Comparison of ENCODE assay signal across 1 cellular context in the genomic region with DNA sequence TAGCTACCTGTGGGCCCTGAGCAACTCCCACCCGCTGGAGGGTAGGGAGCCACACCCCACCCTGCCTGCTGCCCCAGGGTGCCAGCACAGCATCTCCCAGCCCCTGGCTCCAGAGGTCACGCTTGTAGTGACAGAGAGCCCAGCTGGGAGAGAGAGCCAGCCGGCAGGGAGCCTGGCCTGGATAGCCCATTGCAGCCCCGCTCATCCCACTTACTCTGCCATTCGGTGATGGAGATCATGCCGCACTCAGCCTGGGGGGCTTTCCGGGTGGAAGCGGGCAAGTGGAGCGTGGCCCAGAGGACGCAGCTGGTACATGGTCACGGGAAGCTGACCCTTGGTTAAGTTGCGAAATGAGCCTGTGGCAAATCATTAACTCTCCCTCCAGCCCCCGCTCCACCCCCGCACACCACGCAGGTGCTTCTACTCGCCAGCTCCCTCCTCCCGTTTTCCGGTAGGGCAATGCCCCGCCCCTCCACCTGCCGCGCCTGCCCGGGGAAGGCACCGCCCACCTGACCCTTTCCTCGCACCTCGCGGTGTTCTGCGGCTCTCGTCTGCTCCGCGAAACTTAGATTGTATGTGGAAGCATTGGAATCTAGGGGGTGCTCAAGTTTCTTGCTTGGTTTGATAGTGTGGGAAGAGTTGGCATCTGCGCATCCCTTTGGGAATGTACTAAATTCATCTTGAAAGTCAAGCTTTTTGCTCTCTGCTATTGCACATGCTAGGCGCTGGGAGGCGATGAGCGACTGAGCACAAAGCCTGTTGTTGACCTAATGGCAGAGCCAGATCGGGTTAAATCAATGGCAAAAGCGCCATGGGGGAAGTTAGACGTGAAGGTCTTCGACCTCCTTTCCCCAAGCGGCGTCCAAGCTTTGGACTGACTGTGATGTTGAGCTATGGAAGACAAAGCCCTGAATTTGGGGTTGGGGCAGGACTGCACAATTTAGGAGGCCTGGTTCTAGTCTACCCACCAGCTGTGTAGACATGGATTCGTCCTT.
TF ChIP-seq lines count a peak whose summit lies in the region.

A gene with protein sequence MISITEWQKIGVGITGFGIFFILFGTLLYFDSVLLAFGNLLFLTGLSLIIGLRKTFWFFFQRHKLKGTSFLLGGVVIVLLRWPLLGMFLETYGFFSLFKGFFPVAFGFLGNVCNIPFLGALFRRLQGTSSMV (minus strand): TSS at position 321 of the 995 bp plus-strand sequence. CDS start 82 bp downstream, at position 239.

TF ChIP-seq in HepG2, 621 proteins besides CTCF, POLR2A, EP300 and RAD21 (continued from another document and continues in another):
- TF ChIP-seq, protein P1, sequence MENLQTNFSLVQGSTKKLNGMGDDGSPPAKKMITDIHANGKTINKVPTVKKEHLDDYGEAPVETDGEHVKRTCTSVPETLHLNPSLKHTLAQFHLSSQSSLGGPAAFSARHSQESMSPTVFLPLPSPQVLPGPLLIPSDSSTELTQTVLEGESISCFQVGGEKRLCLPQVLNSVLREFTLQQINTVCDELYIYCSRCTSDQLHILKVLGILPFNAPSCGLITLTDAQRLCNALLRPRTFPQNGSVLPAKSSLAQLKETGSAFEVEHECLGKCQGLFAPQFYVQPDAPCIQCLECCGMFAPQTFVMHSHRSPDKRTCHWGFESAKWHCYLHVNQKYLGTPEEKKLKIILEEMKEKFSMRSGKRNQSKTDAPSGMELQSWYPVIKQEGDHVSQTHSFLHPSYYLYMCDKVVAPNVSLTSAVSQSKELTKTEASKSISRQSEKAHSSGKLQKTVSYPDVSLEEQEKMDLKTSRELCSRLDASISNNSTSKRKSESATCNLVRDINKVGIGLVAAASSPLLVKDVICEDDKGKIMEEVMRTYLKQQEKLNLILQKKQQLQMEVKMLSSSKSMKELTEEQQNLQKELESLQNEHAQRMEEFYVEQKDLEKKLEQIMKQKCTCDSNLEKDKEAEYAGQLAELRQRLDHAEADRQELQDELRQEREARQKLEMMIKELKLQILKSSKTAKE (CRISPR knock-in tag; IDR thresholded peaks at IDR 0.05; ENCODE audit: borderline replicate concordance): no peak
- TF ChIP-seq ZBTB7B (CRISPR knock-in tag; IDR thresholded peaks at IDR 0.05) (peak; percentile 77), ZSCAN20 (CRISPR knock-in tag; IDR thresholded peaks at IDR 0.05; ENCODE audit: borderline replicate concordance) (0 out of 2 replicates have a peak, but pooled peaks have one; percentile 94), ZNF614 (CRISPR knock-in tag; IDR thresholded peaks at IDR 0.05; ENCODE audit: borderline replicate concordance) (peak; percentile 81; the same call in 1 of the 2 replicates), ZNF747 (CRISPR knock-in tag; IDR thresholded peaks at IDR 0.05; ENCODE audit: borderline replicate concordance) (peak; percentile 96), POGZ (CRISPR knock-in tag; IDR thresholded peaks at IDR 0.05) (peak; percentile 89), MIER2 (CRISPR knock-in tag; IDR thresholded peaks at IDR 0.05) (no peak), ZNF788 (CRISPR knock-in tag; IDR thresholded peaks at IDR 0.05; ENCODE audit: borderline replicate concordance) (peak; percentile 89; the same call in 1 of the 2 replicates), KDM4B (CRISPR knock-in tag; IDR thresholded peaks at IDR 0.05) (peak; percentile 65), BCL6 (CRISPR knock-in tag; IDR thresholded peaks at IDR 0.05) (peak; percentile 9; the same call in 1 of the 2 replicates), HNRNPL (IDR thresholded peaks at IDR 0.05; ENCODE audit: low read depth, low read length) (peak; percentile 85), TSC22D2 (CRISPR knock-in tag; IDR thresholded peaks at IDR 0.05; ENCODE audit: borderline replicate concordance) (peak; percentile 77; the same call in 1 of the 2 replicates), TAF1 (CRISPR knock-in tag; IDR thresholded peaks at IDR 0.05) (peak; percentile 52), MEIS1 (CRISPR knock-in tag; IDR thresholded peaks at IDR 0.05; ENCODE audit: borderline replicate concordance) (peak; percentile 80; the same call in 1 of the 2 replicates), MAFG (CRISPR knock-in tag; IDR thresholded peaks at IDR 0.05) (no peak), ZMYM2 (CRISPR knock-in tag; IDR thresholded peaks at IDR 0.05) (peak; percentile 80; the same call in 1 of the 2 replicates), SRSF1 (optimal IDR thresholded peaks at IDR 0.05; ENCODE audit: low read depth, low read length) (no peak), AKAP8 (CRISPR knock-in tag; IDR thresholded peaks at IDR 0.05) (peak; percentile 63), MAFF (IDR thresholded peaks at IDR 0.05; ENCODE audit: low read depth, low read length) (no peak), ZFP1 (CRISPR knock-in tag; IDR thresholded peaks at IDR 0.05) (no peak), ZNF484 (CRISPR knock-in tag; IDR thresholded peaks at IDR 0.05; ENCODE audit: borderline replicate concordance, low read depth) (no peak; the same call in 1 of the 2 replicates), ZNF629 (CRISPR knock-in tag; conservative IDR thresholded peaks at IDR 0.05) (0 out of 2 replicates have a peak, but pooled peaks have one; percentile 11), STAG1 (CRISPR knock-in tag; IDR thresholded peaks at IDR 0.05) (peak; percentile 84), MED1 (CRISPR knock-in tag; IDR thresholded peaks at IDR 0.05) (peak; percentile 70), SSRP1 (CRISPR knock-in tag; IDR thresholded peaks at IDR 0.05) (0 out of 2 replicates have a peak, but pooled peaks have one; percentile 0), ZNF446 (CRISPR knock-in tag; IDR thresholded peaks at IDR 0.05) (0 out of 2 replicates have a peak, but pooled peaks have one; percentile 25)
- TF ChIP-seq, protein P2, sequence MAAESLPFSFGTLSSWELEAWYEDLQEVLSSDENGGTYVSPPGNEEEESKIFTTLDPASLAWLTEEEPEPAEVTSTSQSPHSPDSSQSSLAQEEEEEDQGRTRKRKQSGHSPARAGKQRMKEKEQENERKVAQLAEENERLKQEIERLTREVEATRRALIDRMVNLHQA (CRISPR knock-in tag; IDR thresholded peaks at IDR 0.05): no peak
- TF ChIP-seq, protein P3, sequence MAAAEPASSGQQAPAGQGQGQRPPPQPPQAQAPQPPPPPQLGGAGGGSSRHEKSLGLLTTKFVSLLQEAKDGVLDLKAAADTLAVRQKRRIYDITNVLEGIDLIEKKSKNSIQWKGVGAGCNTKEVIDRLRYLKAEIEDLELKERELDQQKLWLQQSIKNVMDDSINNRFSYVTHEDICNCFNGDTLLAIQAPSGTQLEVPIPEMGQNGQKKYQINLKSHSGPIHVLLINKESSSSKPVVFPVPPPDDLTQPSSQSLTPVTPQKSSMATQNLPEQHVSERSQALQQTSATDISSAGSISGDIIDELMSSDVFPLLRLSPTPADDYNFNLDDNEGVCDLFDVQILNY (CRISPR knock-in tag; conservative IDR thresholded peaks at IDR 0.05): no peak
- TF ChIP-seq, protein P4, sequence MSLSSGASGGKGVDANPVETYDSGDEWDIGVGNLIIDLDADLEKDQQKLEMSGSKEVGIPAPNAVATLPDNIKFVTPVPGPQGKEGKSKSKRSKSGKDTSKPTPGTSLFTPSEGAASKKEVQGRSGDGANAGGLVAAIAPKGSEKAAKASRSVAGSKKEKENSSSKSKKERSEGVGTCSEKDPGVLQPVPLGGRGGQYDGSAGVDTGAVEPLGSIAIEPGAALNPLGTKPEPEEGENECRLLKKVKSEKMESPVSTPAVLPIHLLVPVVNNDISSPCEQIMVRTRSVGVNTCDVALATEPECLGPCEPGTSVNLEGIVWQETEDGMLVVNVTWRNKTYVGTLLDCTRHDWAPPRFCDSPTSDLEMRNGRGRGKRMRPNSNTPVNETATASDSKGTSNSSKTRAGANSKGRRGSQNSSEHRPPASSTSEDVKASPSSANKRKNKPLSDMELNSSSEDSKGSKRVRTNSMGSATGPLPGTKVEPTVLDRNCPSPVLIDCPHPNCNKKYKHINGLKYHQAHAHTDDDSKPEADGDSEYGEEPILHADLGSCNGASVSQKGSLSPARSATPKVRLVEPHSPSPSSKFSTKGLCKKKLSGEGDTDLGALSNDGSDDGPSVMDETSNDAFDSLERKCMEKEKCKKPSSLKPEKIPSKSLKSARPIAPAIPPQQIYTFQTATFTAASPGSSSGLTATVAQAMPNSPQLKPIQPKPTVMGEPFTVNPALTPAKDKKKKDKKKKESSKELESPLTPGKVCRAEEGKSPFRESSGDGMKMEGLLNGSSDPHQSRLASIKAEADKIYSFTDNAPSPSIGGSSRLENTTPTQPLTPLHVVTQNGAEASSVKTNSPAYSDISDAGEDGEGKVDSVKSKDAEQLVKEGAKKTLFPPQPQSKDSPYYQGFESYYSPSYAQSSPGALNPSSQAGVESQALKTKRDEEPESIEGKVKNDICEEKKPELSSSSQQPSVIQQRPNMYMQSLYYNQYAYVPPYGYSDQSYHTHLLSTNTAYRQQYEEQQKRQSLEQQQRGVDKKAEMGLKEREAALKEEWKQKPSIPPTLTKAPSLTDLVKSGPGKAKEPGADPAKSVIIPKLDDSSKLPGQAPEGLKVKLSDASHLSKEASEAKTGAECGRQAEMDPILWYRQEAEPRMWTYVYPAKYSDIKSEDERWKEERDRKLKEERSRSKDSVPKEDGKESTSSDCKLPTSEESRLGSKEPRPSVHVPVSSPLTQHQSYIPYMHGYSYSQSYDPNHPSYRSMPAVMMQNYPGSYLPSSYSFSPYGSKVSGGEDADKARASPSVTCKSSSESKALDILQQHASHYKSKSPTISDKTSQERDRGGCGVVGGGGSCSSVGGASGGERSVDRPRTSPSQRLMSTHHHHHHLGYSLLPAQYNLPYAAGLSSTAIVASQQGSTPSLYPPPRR (CRISPR knock-in tag; IDR thresholded peaks at IDR 0.05; ENCODE audit: borderline replicate concordance): peak; percentile 65
- TF ChIP-seq, protein P5, sequence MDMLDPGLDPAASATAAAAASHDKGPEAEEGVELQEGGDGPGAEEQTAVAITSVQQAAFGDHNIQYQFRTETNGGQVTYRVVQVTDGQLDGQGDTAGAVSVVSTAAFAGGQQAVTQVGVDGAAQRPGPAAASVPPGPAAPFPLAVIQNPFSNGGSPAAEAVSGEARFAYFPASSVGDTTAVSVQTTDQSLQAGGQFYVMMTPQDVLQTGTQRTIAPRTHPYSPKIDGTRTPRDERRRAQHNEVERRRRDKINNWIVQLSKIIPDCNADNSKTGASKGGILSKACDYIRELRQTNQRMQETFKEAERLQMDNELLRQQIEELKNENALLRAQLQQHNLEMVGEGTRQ (IDR thresholded peaks at IDR 0.05; ENCODE audit: low read depth, low read length): peak; percentile 6; the same call in 1 of the 2 replicates
- TF ChIP-seq, protein P5 (CRISPR knock-in tag; IDR thresholded peaks at IDR 0.05; ENCODE audit: borderline replicate concordance): peak; percentile 77
- TF ChIP-seq, protein P6, sequence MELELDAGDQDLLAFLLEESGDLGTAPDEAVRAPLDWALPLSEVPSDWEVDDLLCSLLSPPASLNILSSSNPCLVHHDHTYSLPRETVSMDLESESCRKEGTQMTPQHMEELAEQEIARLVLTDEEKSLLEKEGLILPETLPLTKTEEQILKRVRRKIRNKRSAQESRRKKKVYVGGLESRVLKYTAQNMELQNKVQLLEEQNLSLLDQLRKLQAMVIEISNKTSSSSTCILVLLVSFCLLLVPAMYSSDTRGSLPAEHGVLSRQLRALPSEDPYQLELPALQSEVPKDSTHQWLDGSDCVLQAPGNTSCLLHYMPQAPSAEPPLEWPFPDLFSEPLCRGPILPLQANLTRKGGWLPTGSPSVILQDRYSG (CRISPR knock-in tag; IDR thresholded peaks at IDR 0.05): 0 out of 2 replicates have a peak, but pooled peaks have one; percentile 51
- TF ChIP-seq, protein P7, sequence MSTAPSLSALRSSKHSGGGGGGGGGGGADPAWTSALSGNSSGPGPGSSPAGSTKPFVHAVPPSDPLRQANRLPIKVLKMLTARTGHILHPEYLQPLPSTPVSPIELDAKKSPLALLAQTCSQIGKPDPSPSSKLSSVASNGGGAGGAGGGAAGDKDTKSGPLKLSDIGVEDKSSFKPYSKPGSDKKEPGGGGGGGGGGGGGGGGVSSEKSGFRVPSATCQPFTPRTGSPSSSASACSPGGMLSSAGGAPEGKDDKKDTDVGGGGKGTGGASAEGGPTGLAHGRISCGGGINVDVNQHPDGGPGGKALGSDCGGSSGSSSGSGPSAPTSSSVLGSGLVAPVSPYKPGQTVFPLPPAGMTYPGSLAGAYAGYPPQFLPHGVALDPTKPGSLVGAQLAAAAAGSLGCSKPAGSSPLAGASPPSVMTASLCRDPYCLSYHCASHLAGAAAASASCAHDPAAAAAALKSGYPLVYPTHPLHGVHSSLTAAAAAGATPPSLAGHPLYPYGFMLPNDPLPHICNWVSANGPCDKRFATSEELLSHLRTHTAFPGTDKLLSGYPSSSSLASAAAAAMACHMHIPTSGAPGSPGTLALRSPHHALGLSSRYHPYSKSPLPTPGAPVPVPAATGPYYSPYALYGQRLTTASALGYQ (CRISPR knock-in tag; IDR thresholded peaks at IDR 0.05): peak; percentile 54; the same call in 1 of the 2 replicates
- TF ChIP-seq, protein P8, sequence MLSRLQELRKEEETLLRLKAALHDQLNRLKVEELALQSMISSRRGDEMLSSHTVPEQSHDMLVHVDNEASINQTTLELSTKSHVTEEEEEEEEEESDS (CRISPR knock-in tag; IDR thresholded peaks at IDR 0.05; ENCODE audit: borderline replicate concordance): 0 out of 2 replicates have a peak, but pooled peaks have one; percentile 28
- TF ChIP-seq, protein P9, sequence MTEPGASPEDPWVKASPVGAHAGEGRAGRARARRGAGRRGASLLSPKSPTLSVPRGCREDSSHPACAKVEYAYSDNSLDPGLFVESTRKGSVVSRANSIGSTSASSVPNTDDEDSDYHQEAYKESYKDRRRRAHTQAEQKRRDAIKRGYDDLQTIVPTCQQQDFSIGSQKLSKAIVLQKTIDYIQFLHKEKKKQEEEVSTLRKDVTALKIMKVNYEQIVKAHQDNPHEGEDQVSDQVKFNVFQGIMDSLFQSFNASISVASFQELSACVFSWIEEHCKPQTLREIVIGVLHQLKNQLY (CRISPR knock-in tag; IDR thresholded peaks at IDR 0.05): 0 out of 2 replicates have a peak, but pooled peaks have one; percentile 36
- TF ChIP-seq, protein P10, sequence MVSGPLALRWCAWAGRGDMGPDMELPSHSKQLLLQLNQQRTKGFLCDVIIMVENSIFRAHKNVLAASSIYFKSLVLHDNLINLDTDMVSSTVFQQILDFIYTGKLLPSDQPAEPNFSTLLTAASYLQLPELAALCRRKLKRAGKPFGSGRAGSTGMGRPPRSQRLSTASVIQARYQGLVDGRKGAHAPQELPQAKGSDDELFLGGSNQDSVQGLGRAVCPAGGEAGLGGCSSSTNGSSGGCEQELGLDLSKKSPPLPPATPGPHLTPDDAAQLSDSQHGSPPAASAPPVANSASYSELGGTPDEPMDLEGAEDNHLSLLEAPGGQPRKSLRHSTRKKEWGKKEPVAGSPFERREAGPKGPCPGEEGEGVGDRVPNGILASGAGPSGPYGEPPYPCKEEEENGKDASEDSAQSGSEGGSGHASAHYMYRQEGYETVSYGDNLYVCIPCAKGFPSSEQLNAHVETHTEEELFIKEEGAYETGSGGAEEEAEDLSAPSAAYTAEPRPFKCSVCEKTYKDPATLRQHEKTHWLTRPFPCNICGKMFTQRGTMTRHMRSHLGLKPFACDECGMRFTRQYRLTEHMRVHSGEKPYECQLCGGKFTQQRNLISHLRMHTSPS (CRISPR knock-in tag; IDR thresholded peaks at IDR 0.05; ENCODE audit: low read depth): peak; percentile 79; the same call in 1 of the 2 replicates
